In the genomic region with DNA sequence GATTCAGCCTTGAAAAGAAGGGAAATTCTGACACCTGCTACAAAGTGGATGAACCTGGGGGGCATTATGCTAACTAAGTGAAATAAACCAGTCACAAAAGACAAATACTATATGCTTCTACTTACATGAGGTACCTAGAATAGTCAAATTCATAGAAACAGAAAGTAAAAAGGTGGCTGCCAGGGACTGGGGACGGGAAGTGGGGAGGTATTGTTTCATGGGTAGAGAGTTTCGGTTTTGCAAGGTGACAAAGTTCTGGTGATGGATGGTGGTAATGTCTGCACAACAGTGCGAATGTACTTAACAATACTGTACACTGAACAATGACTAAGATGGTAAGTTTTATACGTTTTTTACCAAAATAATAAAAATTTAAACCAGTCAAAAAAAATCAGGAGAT, we compare ENCODE assay signal across 7 cellular contexts. TPM values are rescaled to one million over a fixed set of nuclear protein-coding genes. Genes with fewer than 3 reads are reported as not detected.
A peak's percentile ranks its signal among the peaks of the same experiment; 100 is the strongest.
DNase-seq lines count a peak whose midpoint lies in the region; ATAC-seq, FAIRE-seq and TF ChIP-seq lines count a peak whose summit lies in the region.

No MANE protein-coding gene starts in this region.

- DNase-seq in activated CD4-positive, alpha-beta T cell treated with anti-CD3 and anti-CD28 coated beads, Interleukin-2, amount 10 ng/mL, durations not matched to agents 24 days and 14 days = peak; percentile 92
- DNase-seq in keratinocyte (ENCODE audit: low read depth, low spot score) (no peak), HuH-7 (ENCODE audit: low spot score) (no peak), adrenal gland (no peak)

- H3K9me3 Mint-ChIP-seq in activated CD4-positive, alpha-beta T cell treated with anti-CD3 and anti-CD28 coated beads, Interleukin-2, amount 10 ng/mL, durations not matched to agents 24 days and 14 days = no peaks in the 10 kb centered on the region

- peak overlapping the region; percentile 98 for H3K27ac Mint-ChIP-seq in activated CD4-positive, alpha-beta T cell treated with anti-CD3 and anti-CD28 coated beads, Interleukin-2, amount 10 ng/mL, durations not matched to agents 24 days and 14 days

- H3K27me3 ChIP-seq in keratinocyte (ENCODE audit: control insufficient read depth, extremely low read depth, insufficient read depth, low read length) = no peaks in the 10 kb centered on the region
- no peaks in the 10 kb centered on the region for H3K27me3 ChIP-seq in subcutaneous abdominal adipose tissue (ENCODE audit: control insufficient read depth in 5 of 5, insufficient read depth in 4 of 5, low read length in 5 of 5)
- H3K27me3 ChIP-seq in adrenal gland = no peaks in the 10 kb centered on the region

- H3K4me1 ChIP-seq in keratinocyte (ENCODE audit: control insufficient read depth, extremely low read depth, insufficient read depth, low read length) (peaks cover 33% of the 10 kb centered on the region), subcutaneous abdominal adipose tissue (ENCODE audit: control insufficient read depth in 5 of 5, insufficient read depth in 5 of 5, low read length in 5 of 5) (peaks cover 11 to 47% (median 40%) of the 10 kb centered on the region in 5 donors), adrenal gland (replicated peaks in 1 of 2) (peaks cover 0 to 26% of the 10 kb centered on the region in 2 donors)

- no peaks in the 10 kb centered on the region for H3K36me3 ChIP-seq in keratinocyte (ENCODE audit: control insufficient read depth in 2 of 2, extremely low read depth in 1 of 2, insufficient read depth in 2 of 2, low read length in 2 of 2)
- peaks cover 0 to 3% (median 0%) of the 10 kb centered on the region in 5 donors for H3K36me3 ChIP-seq in subcutaneous abdominal adipose tissue (ENCODE audit: control insufficient read depth in 5 of 5, insufficient read depth in 5 of 5, low read length in 5 of 5)
- H3K36me3 ChIP-seq in adrenal gland (replicated peaks in 1 of 2) = no peaks in the 10 kb centered on the region

- ATAC-seq in GM19397 (IDR thresholded peaks at IDR 0.05; ENCODE audit: unreplicated experiment) = peak; percentile 41
- peak; percentile 58 for ATAC-seq in HG03159 (IDR thresholded peaks at IDR 0.05; ENCODE audit: unreplicated experiment)

- H4K20me1 ChIP-seq in keratinocyte (ENCODE audit: control insufficient read depth, extremely low read depth, insufficient read depth, low read length) = no peaks in the 10 kb centered on the region

- H3K79me2 ChIP-seq in keratinocyte (ENCODE audit: control insufficient read depth, insufficient read depth, low read length) = no peaks in the 10 kb centered on the region

- dilution Hi-C loops in keratinocyte (cut with MboI; ENCODE audit: extremely low pct_ligation_motif_present, low sequenced_read_pairs) = no loop called here

- H3K4me3 ChIP-seq in keratinocyte (ENCODE audit: control insufficient read depth in 2 of 3, extremely low read depth in 1 of 3, insufficient read depth in 2 of 3, low read depth in 1 of 3, low read length in 3 of 3) (no peak overlapping the region), subcutaneous abdominal adipose tissue (ENCODE audit: low read depth in 1 of 5, low read length in 5 of 5) (no peak overlapping the region), adrenal gland (no peak overlapping the region)

- no peak overlapping the region for H3K9ac ChIP-seq in keratinocyte (ENCODE audit: control insufficient read depth, extremely low read depth, insufficient read depth, low read length)
- H3K9ac ChIP-seq in subcutaneous abdominal adipose tissue (ENCODE audit: low read length in 5 of 5) = peak overlapping the region in 1 of 5 donors; percentile 30

- TF ChIP-seq CTCF in keratinocyte (optimal IDR thresholded peaks at IDR 0.05 in 1 of 3, IDR thresholded peaks at IDR 0.05 in 1 of 3, conservative IDR thresholded peaks at IDR 0.05 in 1 of 3; ENCODE audit: extremely low read depth in 1 of 3, insufficient read depth in 2 of 3, low read length in 3 of 3) (no peak), adrenal gland (IDR thresholded peaks at IDR 0.05) (no peak)

- no peaks in the 10 kb centered on the region for H3K27me3 Mint-ChIP-seq in activated CD4-positive, alpha-beta T cell treated with anti-CD3 and anti-CD28 coated beads, Interleukin-2, amount 10 ng/mL, durations not matched to agents 24 days and 14 days

- H3K27ac ChIP-seq in keratinocyte (ENCODE audit: control insufficient read depth, insufficient read depth, low read length) = no peak overlapping the region
- peak overlapping the region; percentile 54 for H3K27ac ChIP-seq in subcutaneous abdominal adipose tissue (ENCODE audit: low read depth, low read length)
- peak overlapping the region in 2 of 5 donors; percentile 3 to 44 for H3K27ac ChIP-seq in adrenal gland

- peak overlapping the region; percentile 23 for H3K4me2 ChIP-seq in keratinocyte (ENCODE audit: control insufficient read depth, extremely low read depth, insufficient read depth, low read depth, low read length)

- H3K36me3 Mint-ChIP-seq in activated CD4-positive, alpha-beta T cell treated with anti-CD3 and anti-CD28 coated beads, Interleukin-2, amount 10 ng/mL, durations not matched to agents 24 days and 14 days (ENCODE audit: low read depth) = peaks cover 27% of the 10 kb centered on the region

- peak overlapping the region; percentile 86 for H3K4me3 Mint-ChIP-seq in activated CD4-positive, alpha-beta T cell treated with anti-CD3 and anti-CD28 coated beads, Interleukin-2, amount 10 ng/mL, durations not matched to agents 24 days and 14 days

- H3K9me1 ChIP-seq in keratinocyte (ENCODE audit: control insufficient read depth, extremely low read depth, insufficient read depth, low read length) = no peaks in the 10 kb centered on the region

- intact Hi-C loops in activated CD4-positive, alpha-beta T cell treated with anti-CD3 and anti-CD28 coated beads, Interleukin-2, amount 10 ng/mL, durations not matched to agents 24 days and 14 days (cut with micrococcal nuclease) = loop anchor here (2.0 to 5.0 kb wide), 4 partner anchors 40 to 205 kb away; partner anchors contain the start of genes AP3S2, CIB1 and GDPGP1
- intact Hi-C loops in adrenal gland (cut with DNase I) = no loop called here

- peaks cover 75% of the 10 kb centered on the region for H3K4me1 Mint-ChIP-seq in activated CD4-positive, alpha-beta T cell treated with anti-CD3 and anti-CD28 coated beads, Interleukin-2, amount 10 ng/mL, durations not matched to agents 24 days and 14 days

- FAIRE-seq in keratinocyte (lab: Jason Lieb, UNC) = no peak

- H2AFZ ChIP-seq in keratinocyte (ENCODE audit: control insufficient read depth, low read length) = no peak overlapping the region

- TF ChIP-seq POLR2A in adrenal gland (IDR thresholded peaks at IDR 0.05) = no peak

- 53 to 61% (median 59%) methylated on average over 4 of the region's 4 CpGs for WGBS in adrenal gland, 4 donors

- no peaks in the 10 kb centered on the region for H3K9me3 ChIP-seq in keratinocyte (ENCODE audit: control insufficient read depth, low read depth, low read length)
- no peaks in the 10 kb centered on the region for H3K9me3 ChIP-seq in subcutaneous abdominal adipose tissue (ENCODE audit: control insufficient read depth in 5 of 5, low read length in 5 of 5)
- no peaks in the 10 kb centered on the region for H3K9me3 ChIP-seq in adrenal gland (replicated peaks in 1 of 3)

RNA-seq across cellular contexts. Expression of gene IDH2, which starts 4.8 kb away (rescaled TPM):
- total RNA-seq in activated CD4-positive, alpha-beta T cell treated with anti-CD3 and anti-CD28 coated beads, Interleukin-2, amount 10 ng/mL, durations not matched to agents 24 days and 14 days = 111 and 119 TPM in 2 replicates
- 23.5 to 28.3 TPM (median 27.9 TPM) in 3 replicates for polyA plus RNA-seq in keratinocyte
- polyA plus RNA-seq in keratinocyte (2011; ENCODE audit: low read depth) = 15.4 TPM
- 9.5 and 16.2 TPM in 2 replicates for polyA plus RNA-seq in keratinocyte (2011; cell fraction: cytosol; rRNA removed)
- polyA plus RNA-seq in keratinocyte (2011; cell fraction: nucleus; rRNA removed) = 6.3 and 8.6 TPM in 2 replicates
- polyA plus RNA-seq in keratinocyte (2012; ENCODE audit: low replicate concordance) = 24.0 and 29.7 TPM in 2 replicates
- 25.2 to 46.0 TPM (median 27.3 TPM) in 3 replicates for polyA minus RNA-seq in keratinocyte
- 15.9 TPM for polyA minus RNA-seq in keratinocyte (2011; cell fraction: cytosol; rRNA and poly(A)+ RNA removed)
- 3.3 and 4.9 TPM in 2 replicates for polyA minus RNA-seq in keratinocyte (2011; cell fraction: nucleus; rRNA and poly(A)+ RNA removed)
- total RNA-seq in adrenal gland = 10 to 100 TPM; 15.8 to 26.1 (median 20.5) TPM
- 10 to 100 TPM; 10.3 to 16.6 (median 13.5) TPM for polyA plus RNA-seq in adrenal gland
